1 cellular context compared by ENCODE assay signal in the genomic region with DNA sequence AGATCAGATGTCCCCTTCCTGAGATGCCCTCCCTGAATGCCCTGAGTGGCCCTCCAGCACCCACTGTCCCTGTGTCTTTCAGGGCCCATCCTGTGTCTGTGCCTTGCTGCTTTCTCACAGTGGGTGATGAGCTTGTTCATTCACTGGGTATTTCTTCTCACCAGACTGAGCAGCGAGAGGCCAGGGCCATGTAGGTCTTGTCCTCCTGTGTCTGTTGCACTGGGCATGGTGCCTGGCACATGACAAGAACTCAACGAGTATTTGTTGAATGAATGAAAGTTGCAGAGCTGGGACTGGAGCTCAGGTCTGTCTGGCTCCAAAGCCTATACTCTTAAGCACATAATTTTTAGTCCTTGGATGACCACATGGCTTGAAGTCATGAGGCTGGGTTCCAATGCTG.
TF ChIP-seq lines count a peak whose summit lies in the region.

No MANE protein-coding gene starts in this region.

TF ChIP-seq in H1, 55 proteins besides CTCF, POLR2A, EP300 and RAD21 (continued from another document):
- no peak for TF ChIP-seq GTF2F1 (IDR thresholded peaks at IDR 0.05; ENCODE audit: borderline replicate concordance, low read depth, low read length)
